Comparison of ENCODE assay signal across 16 cellular contexts in genomic region chr21:31878831-31879230, GRCh38. TPM values are rescaled to one million over a fixed set of nuclear protein-coding genes. Genes with fewer than 3 reads are reported as not detected.
"Had no signal": no experiment of that assay in that cellular context is flagged by ENCODE, and none has a peak within 500 bp of the region (broad histone marks: within the 10 kb centered on the region; RNA-seq: fewer than 3 reads in every experiment).

No MANE protein-coding gene starts in this region.

- H3K9me3 ChIP-seq: esophagus squamous epithelium, tibial nerve had no signal

- H3K36me3 Mint-ChIP-seq: activated naive CD4-positive, alpha-beta T cell treated with anti-CD3 and anti-CD28 coated beads, Interleukin-2, amount 10 ng/mL, durations not matched to agents 7 days and 5 days; T-cell had no signal

- H3K27ac ChIP-seq: esophagus squamous epithelium, tibial nerve had no signal

- H3K27ac Mint-ChIP-seq: activated naive CD4-positive, alpha-beta T cell treated with anti-CD3 and anti-CD28 coated beads, Interleukin-2, amount 10 ng/mL, durations not matched to agents 7 days and 5 days; T-cell had no signal

- H3K4me3 Mint-ChIP-seq: activated naive CD4-positive, alpha-beta T cell treated with anti-CD3 and anti-CD28 coated beads, Interleukin-2, amount 10 ng/mL, durations not matched to agents 7 days and 5 days; central memory CD8-positive, alpha-beta T cell; naive thymus-derived CD4-positive, alpha-beta T cell; T-cell had no signal

- H3K4me3 ChIP-seq: esophagus squamous epithelium, smooth muscle cell, tibial nerve had no signal

- H3K4me1 Mint-ChIP-seq: activated naive CD4-positive, alpha-beta T cell treated with anti-CD3 and anti-CD28 coated beads, Interleukin-2, amount 10 ng/mL, durations not matched to agents 7 days and 5 days; central memory CD8-positive, alpha-beta T cell had no signal

- H3K9me3 Mint-ChIP-seq: activated naive CD4-positive, alpha-beta T cell treated with anti-CD3 and anti-CD28 coated beads, Interleukin-2, amount 10 ng/mL, durations not matched to agents 7 days and 5 days; central memory CD8-positive, alpha-beta T cell had no signal

- DNase-seq: activated CD4-positive, alpha-beta T cell treated with anti-CD3 and anti-CD28 coated beads, Interleukin-2, amount 50 U/mL, for 4 hours; activated CD4-positive, CD25-positive, alpha-beta regulatory T cell treated with anti-CD3 and anti-CD28 coated beads, Interleukin-2, amount 50 U/mL, for 72 hours; activated naive CD4-positive, alpha-beta T cell treated with anti-CD3 and anti-CD28 coated beads, Interleukin-2, amount 10 ng/mL, durations not matched to agents 7 days and 5 days; cortex of kidney; effector CD4-positive, alpha-beta T cell; esophagus squamous epithelium; naive thymus-derived CD4-positive, alpha-beta T cell; posterior cingulate gyrus; stimulated activated CD4-positive, alpha-beta T cell treated with anti-CD3 and anti-CD28 coated beads, Interleukin-4, amount 100 ng/mL, for 4 hours; stimulated activated CD8-positive, alpha-beta memory T cell treated with anti-CD3 and anti-CD28 coated beads, Interleukin-4, amount 100 ng/mL, for 48 hours; stimulated activated naive CD4-positive, alpha-beta T cell treated with Interleukin-2 at 50 U/mL for 16 hours; T-cell; T-helper 9 cell had no signal

- H3K36me3 ChIP-seq: esophagus squamous epithelium, tibial nerve had no signal

- ATAC-seq: naive thymus-derived CD4-positive, alpha-beta T cell; T-cell had no signal

RNA-seq across cellular contexts. Expression of gene HUNK, which starts 6.0 kb away (rescaled TPM):
- polyA plus RNA-seq: naive thymus-derived CD4-positive, alpha-beta T cell had no signal
